In the genomic region with DNA sequence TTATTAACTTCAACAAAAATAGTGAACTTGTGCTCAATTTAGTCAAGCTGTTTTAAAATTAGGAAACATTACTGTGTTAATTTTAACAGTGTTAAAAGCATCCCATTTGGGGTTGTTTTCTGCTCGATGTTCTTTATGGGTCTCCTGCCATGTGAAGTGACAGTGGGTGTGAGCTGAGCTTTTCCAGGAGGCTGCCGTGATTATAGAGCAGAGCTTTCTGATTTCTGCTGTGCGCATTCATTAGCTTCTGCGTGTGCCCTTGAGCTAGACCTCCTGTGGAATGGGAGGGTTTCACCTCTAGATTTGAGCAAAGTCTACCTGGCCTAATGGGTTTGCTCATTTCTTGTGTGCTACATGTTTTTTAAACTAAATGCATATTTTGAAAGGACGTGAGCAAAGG, we compare ENCODE assay signal across 14 cellular contexts.
"Had no signal": no experiment of that assay in that cellular context is flagged by ENCODE, and none has a peak within 500 bp of the region (broad histone marks: within the 10 kb centered on the region; RNA-seq: fewer than 3 reads in every experiment).

No MANE protein-coding gene starts in this region.

- H3K4me1 Mint-ChIP-seq: activated T-helper 17 cell treated with anti-CD3 and anti-CD28 coated beads, Interleukin-2, amount 50 U/mL, for 72 hours had no signal

- H3K36me3 Mint-ChIP-seq: activated CD4-positive, alpha-beta memory T cell treated with anti-CD3 and anti-CD28 coated beads for 36 hours; activated naive CD8-positive, alpha-beta T cell treated with anti-CD3 and anti-CD28 coated beads for 36 hours; memory B cell; stimulated activated naive B cell treated with anti-CD40 and anti-IgM and Interleukin-4, amounts not matched to agents 10 μg/mL and 1 μg/mL and 100 μg/mL, for 72 hours had no signal

- ATAC-seq: activated T-helper 17 cell treated with anti-CD3 and anti-CD28 coated beads, Interleukin-2, amount 50 U/mL, for 72 hours; foreskin keratinocyte; naive thymus-derived CD8-positive, alpha-beta T cell; pancreas had no signal

- H3K4me1 ChIP-seq: foreskin keratinocyte, pancreas had no signal

- H3K9me3 Mint-ChIP-seq: activated B cell treated with CpG ODN at 0.5 μM for 24 hours; activated CD4-positive, alpha-beta memory T cell treated with anti-CD3 and anti-CD28 coated beads for 36 hours; activated naive CD8-positive, alpha-beta T cell treated with anti-CD3 and anti-CD28 coated beads for 36 hours; activated T-helper 17 cell treated with anti-CD3 and anti-CD28 coated beads, Interleukin-2, amount 50 U/mL, for 72 hours; memory B cell; stimulated activated naive B cell treated with anti-CD40 and anti-IgM and Interleukin-4, amounts not matched to agents 10 μg/mL and 1 μg/mL and 100 μg/mL, for 72 hours had no signal

- DNase-seq: activated B cell treated with CpG ODN at 0.5 μM for 24 hours; activated CD4-positive, alpha-beta memory T cell treated with anti-CD3 and anti-CD28 coated beads for 36 hours; activated CD4-positive, alpha-beta T cell treated with anti-CD3 and anti-CD28 coated beads for 4 hours; activated naive CD4-positive, alpha-beta T cell; activated naive CD8-positive, alpha-beta T cell treated with anti-CD3 and anti-CD28 coated beads for 36 hours; amniotic stem cell; central memory CD4-positive, alpha-beta T cell; foreskin keratinocyte; naive thymus-derived CD8-positive, alpha-beta T cell; pancreas; stimulated activated naive B cell treated with anti-CD40 and anti-IgM and Interleukin-4, amounts not matched to agents 10 μg/mL and 1 μg/mL and 100 μg/mL, for 72 hours had no signal

- H3K27me3 Mint-ChIP-seq: activated naive CD8-positive, alpha-beta T cell treated with anti-CD3 and anti-CD28 coated beads for 36 hours; activated T-helper 17 cell treated with anti-CD3 and anti-CD28 coated beads, Interleukin-2, amount 50 U/mL, for 72 hours; stimulated activated naive B cell treated with anti-CD40 and anti-IgM and Interleukin-4, amounts not matched to agents 10 μg/mL and 1 μg/mL and 100 μg/mL, for 72 hours had no signal

- H3K4me3 ChIP-seq: pancreas had no signal

- H3K27me3 ChIP-seq: foreskin keratinocyte, neutrophil, pancreas had no signal

- H3K27ac ChIP-seq: foreskin keratinocyte, neutrophil, pancreas had no signal

- H3K9me3 ChIP-seq: neutrophil, pancreas had no signal

- H3K36me3 ChIP-seq: neutrophil had no signal

- H3K27ac Mint-ChIP-seq: activated B cell treated with CpG ODN at 0.5 μM for 24 hours; activated CD4-positive, alpha-beta memory T cell treated with anti-CD3 and anti-CD28 coated beads for 36 hours; activated naive CD8-positive, alpha-beta T cell treated with anti-CD3 and anti-CD28 coated beads for 36 hours; activated T-helper 17 cell treated with anti-CD3 and anti-CD28 coated beads, Interleukin-2, amount 50 U/mL, for 72 hours; memory B cell; naive thymus-derived CD8-positive, alpha-beta T cell; stimulated activated naive B cell treated with anti-CD40 and anti-IgM and Interleukin-4, amounts not matched to agents 10 μg/mL and 1 μg/mL and 100 μg/mL, for 72 hours had no signal

- H3K4me3 Mint-ChIP-seq: activated B cell treated with CpG ODN at 0.5 μM for 24 hours; activated CD4-positive, alpha-beta memory T cell treated with anti-CD3 and anti-CD28 coated beads for 36 hours; activated naive CD8-positive, alpha-beta T cell treated with anti-CD3 and anti-CD28 coated beads for 36 hours; activated T-helper 17 cell treated with anti-CD3 and anti-CD28 coated beads, Interleukin-2, amount 50 U/mL, for 72 hours; memory B cell; naive thymus-derived CD8-positive, alpha-beta T cell; stimulated activated naive B cell treated with anti-CD40 and anti-IgM and Interleukin-4, amounts not matched to agents 10 μg/mL and 1 μg/mL and 100 μg/mL, for 72 hours had no signal
